In the genomic region with DNA sequence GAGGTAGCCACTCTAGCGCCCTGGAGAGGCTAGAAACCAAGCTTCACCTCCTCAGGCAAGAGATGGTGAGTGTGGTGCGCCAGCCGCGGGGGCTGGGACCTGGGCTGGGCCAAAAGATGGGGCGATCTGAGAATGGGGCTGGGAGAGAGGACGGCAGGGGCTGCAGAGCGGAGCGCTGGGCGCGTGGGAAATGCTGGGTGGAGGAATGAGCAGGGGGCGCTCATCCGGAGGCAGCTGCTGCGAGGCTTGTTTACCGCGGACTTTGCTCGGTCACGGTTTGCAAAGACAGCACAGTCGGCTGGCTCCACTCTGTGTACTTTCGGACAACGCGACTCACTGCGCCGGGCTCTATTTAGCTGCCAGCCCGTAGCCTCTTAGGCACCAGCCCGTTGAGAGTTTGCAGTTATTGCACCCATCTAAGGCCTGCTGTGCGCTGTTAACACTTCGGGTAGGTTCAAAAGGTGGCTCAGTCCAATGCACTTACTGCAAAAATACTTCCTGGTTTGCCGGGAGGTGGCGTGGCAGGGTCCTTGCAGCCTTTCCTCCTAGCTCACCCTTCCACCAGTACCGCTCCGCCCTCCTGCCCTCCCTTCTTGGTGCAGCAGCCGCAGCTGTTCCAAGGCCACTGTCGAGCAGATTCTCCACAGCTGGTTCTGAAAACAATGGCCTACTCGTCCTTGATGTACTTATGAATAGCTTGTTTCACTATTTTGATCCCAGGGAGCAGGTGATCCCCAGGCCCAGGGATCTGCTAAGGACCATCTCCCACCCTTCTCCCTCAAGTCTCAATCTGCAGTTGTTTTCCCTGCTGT, we compare ENCODE assay signal across 1 cellular context.
TF ChIP-seq lines count a peak whose summit lies in the region.

No MANE protein-coding gene starts in this region.

TF ChIP-seq in HepG2, 621 proteins besides CTCF, POLR2A, EP300 and RAD21 (continued from another document and continues in another):
- peak; percentile 99 for TF ChIP-seq ZNF292 (CRISPR knock-in tag; IDR thresholded peaks at IDR 0.05; ENCODE audit: borderline replicate concordance, low read depth)
- peak; percentile 65; the same call in 1 of the 2 replicates for TF ChIP-seq BCL6 (CRISPR knock-in tag; IDR thresholded peaks at IDR 0.05)
- TF ChIP-seq SMAD3 (CRISPR knock-in tag; IDR thresholded peaks at IDR 0.05) = peak; percentile 41; the same call in 1 of the 2 replicates
- peak; percentile 73 for TF ChIP-seq ARNTL (CRISPR knock-in tag; IDR thresholded peaks at IDR 0.05)
- TF ChIP-seq, protein P1, sequence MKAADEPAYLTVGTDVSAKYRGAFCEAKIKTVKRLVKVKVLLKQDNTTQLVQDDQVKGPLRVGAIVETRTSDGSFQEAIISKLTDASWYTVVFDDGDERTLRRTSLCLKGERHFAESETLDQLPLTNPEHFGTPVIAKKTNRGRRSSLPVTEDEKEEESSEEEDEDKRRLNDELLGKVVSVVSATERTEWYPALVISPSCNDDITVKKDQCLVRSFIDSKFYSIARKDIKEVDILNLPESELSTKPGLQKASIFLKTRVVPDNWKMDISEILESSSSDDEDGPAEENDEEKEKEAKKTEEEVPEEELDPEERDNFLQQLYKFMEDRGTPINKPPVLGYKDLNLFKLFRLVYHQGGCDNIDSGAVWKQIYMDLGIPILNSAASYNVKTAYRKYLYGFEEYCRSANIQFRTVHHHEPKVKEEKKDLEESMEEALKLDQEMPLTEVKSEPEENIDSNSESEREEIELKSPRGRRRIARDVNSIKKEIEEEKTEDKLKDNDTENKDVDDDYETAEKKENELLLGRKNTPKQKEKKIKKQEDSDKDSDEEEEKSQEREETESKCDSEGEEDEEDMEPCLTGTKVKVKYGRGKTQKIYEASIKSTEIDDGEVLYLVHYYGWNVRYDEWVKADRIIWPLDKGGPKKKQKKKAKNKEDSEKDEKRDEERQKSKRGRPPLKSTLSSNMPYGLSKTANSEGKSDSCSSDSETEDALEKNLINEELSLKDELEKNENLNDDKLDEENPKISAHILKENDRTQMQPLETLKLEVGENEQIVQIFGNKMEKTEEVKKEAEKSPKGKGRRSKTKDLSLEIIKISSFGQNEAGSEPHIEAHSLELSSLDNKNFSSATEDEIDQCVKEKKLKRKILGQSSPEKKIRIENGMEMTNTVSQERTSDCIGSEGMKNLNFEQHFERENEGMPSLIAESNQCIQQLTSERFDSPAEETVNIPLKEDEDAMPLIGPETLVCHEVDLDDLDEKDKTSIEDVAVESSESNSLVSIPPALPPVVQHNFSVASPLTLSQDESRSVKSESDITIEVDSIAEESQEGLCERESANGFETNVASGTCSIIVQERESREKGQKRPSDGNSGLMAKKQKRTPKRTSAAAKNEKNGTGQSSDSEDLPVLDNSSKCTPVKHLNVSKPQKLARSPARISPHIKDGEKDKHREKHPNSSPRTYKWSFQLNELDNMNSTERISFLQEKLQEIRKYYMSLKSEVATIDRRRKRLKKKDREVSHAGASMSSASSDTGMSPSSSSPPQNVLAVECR (CRISPR knock-in tag; IDR thresholded peaks at IDR 0.05; ENCODE audit: borderline replicate concordance) = peak; percentile 91
- TF ChIP-seq TCF7 (IDR thresholded peaks at IDR 0.05; ENCODE audit: low read depth) = no peak; the same call in 1 of the 2 replicates
- TF ChIP-seq ARNT (IDR thresholded peaks at IDR 0.05) = no peak
- TF ChIP-seq FOXP1 (IDR thresholded peaks at IDR 0.05) = peak; percentile 90
- peak; percentile 93 for TF ChIP-seq FOXP1 (CRISPR knock-in tag; IDR thresholded peaks at IDR 0.05)
- no peak for TF ChIP-seq TEAD2 (CRISPR knock-in tag; IDR thresholded peaks at IDR 0.05)
- TF ChIP-seq, protein P2, sequence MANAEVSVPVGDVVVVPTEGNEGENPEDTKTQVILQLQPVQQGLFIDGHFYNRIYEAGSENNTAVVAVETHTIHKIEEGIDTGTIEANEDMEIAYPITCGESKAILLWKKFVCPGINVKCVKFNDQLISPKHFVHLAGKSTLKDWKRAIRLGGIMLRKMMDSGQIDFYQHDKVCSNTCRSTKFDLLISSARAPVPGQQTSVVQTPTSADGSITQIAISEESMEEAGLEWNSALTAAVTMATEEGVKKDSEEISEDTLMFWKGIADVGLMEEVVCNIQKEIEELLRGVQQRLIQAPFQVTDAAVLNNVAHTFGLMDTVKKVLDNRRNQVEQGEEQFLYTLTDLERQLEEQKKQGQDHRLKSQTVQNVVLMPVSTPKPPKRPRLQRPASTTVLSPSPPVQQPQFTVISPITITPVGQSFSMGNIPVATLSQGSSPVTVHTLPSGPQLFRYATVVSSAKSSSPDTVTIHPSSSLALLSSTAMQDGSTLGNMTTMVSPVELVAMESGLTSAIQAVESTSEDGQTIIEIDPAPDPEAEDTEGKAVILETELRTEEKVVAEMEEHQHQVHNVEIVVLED (CRISPR knock-in tag; IDR thresholded peaks at IDR 0.05; ENCODE audit: borderline replicate concordance) = 0 out of 2 replicates have a peak, but pooled peaks have one; percentile 6
- peak; percentile 85 for TF ChIP-seq MTA1 (CRISPR knock-in tag; IDR thresholded peaks at IDR 0.05; ENCODE audit: borderline replicate concordance)
- peak; percentile 99 for TF ChIP-seq ZNF263 (CRISPR knock-in tag; IDR thresholded peaks at IDR 0.05)
- 0 out of 2 replicates have a peak, but pooled peaks have one; percentile 27 for TF ChIP-seq ZBTB38 (CRISPR knock-in tag; IDR thresholded peaks at IDR 0.05)
- peak; percentile 76 for TF ChIP-seq NAIF1 (CRISPR knock-in tag; IDR thresholded peaks at IDR 0.05; ENCODE audit: borderline replicate concordance)
- TF ChIP-seq, protein P3, sequence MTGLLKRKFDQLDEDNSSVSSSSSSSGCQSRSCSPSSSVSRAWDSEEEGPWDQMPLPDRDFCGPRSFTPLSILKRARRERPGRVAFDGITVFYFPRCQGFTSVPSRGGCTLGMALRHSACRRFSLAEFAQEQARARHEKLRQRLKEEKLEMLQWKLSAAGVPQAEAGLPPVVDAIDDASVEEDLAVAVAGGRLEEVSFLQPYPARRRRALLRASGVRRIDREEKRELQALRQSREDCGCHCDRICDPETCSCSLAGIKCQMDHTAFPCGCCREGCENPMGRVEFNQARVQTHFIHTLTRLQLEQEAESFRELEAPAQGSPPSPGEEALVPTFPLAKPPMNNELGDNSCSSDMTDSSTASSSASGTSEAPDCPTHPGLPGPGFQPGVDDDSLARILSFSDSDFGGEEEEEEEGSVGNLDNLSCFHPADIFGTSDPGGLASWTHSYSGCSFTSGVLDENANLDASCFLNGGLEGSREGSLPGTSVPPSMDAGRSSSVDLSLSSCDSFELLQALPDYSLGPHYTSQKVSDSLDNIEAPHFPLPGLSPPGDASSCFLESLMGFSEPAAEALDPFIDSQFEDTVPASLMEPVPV (CRISPR knock-in tag; IDR thresholded peaks at IDR 0.05) = peak; percentile 74
- TF ChIP-seq ZNF326 (CRISPR knock-in tag; IDR thresholded peaks at IDR 0.05; ENCODE audit: borderline replicate concordance) = no peak
- peak; percentile 79 for TF ChIP-seq PITX1 (CRISPR knock-in tag; IDR thresholded peaks at IDR 0.05)
- TF ChIP-seq, protein P4, sequence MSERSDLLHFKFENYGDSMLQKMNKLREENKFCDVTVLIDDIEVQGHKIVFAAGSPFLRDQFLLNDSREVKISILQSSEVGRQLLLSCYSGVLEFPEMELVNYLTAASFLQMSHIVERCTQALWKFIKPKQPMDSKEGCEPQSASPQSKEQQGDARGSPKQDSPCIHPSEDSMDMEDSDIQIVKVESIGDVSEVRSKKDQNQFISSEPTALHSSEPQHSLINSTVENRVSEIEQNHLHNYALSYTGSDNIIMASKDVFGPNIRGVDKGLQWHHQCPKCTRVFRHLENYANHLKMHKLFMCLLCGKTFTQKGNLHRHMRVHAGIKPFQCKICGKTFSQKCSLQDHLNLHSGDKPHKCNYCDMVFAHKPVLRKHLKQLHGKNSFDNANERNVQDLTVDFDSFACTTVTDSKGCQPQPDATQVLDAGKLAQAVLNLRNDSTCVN (CRISPR knock-in tag; IDR thresholded peaks at IDR 0.05; ENCODE audit: borderline replicate concordance) = no peak
- TF ChIP-seq ELF1 (CRISPR knock-in tag; IDR thresholded peaks at IDR 0.05) = peak; percentile 69
- TF ChIP-seq ZBTB20 (CRISPR knock-in tag; IDR thresholded peaks at IDR 0.05; ENCODE audit: borderline replicate concordance, low read depth) = peak; percentile 77; the same call in 1 of the 2 replicates
- TF ChIP-seq, protein P5, sequence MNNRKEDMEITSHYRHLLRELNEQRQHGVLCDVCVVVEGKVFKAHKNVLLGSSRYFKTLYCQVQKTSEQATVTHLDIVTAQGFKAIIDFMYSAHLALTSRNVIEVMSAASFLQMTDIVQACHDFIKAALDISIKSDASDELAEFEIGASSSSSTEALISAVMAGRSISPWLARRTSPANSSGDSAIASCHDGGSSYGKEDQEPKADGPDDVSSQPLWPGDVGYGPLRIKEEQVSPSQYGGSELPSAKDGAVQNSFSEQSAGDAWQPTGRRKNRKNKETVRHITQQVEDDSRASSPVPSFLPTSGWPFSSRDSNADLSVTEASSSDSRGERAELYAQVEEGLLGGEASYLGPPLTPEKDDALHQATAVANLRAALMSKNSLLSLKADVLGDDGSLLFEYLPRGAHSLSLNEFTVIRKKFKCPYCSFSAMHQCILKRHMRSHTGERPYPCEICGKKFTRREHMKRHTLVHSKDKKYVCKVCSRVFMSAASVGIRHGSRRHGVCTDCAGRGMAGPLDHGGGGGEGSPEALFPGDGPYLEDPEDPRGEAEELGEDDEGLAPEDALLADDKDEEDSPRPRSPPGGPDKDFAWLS (CRISPR knock-in tag; IDR thresholded peaks at IDR 0.05; ENCODE audit: borderline replicate concordance) = peak; percentile 84; the same call in 1 of the 2 replicates
- TF ChIP-seq POGZ (CRISPR knock-in tag; IDR thresholded peaks at IDR 0.05) = peak; percentile 91
- TF ChIP-seq ZNF484 (CRISPR knock-in tag; IDR thresholded peaks at IDR 0.05; ENCODE audit: borderline replicate concordance, low read depth) = 0 out of 2 replicates have a peak, but pooled peaks have one; percentile 11
- peak; percentile 96 for TF ChIP-seq ZNF510 (CRISPR knock-in tag; IDR thresholded peaks at IDR 0.05; ENCODE audit: low read depth)
- no peak for TF ChIP-seq ATF7 (IDR thresholded peaks at IDR 0.05)
- TF ChIP-seq ATF7 (CRISPR knock-in tag; IDR thresholded peaks at IDR 0.05) = peak; percentile 76; the same call in 1 of the 2 replicates
- TF ChIP-seq GTF3A (CRISPR knock-in tag; conservative IDR thresholded peaks at IDR 0.05) = 0 out of 2 replicates have a peak, but pooled peaks have one; percentile 70
- TF ChIP-seq, protein P6, sequence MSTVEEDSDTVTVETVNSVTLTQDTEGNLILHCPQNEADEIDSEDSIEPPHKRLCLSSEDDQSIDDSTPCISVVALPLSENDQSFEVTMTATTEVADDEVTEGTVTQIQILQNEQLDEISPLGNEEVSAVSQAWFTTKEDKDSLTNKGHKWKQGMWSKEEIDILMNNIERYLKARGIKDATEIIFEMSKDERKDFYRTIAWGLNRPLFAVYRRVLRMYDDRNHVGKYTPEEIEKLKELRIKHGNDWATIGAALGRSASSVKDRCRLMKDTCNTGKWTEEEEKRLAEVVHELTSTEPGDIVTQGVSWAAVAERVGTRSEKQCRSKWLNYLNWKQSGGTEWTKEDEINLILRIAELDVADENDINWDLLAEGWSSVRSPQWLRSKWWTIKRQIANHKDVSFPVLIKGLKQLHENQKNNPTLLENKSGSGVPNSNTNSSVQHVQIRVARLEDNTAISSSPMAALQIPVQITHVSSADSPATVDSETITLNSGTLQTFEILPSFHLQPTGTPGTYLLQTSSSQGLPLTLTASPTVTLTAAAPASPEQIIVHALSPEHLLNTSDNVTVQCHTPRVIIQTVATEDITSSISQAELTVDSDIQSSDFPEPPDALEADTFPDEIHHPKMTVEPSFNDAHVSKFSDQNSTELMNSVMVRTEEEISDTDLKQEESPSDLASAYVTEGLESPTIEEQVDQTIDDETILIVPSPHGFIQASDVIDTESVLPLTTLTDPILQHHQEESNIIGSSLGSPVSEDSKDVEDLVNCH (CRISPR knock-in tag; IDR thresholded peaks at IDR 0.05) = peak; percentile 55; the same call in 1 of the 2 replicates
- peak; percentile 73; the same call in 1 of the 2 replicates for TF ChIP-seq RFXAP (CRISPR knock-in tag; IDR thresholded peaks at IDR 0.05; ENCODE audit: borderline replicate concordance)
- TF ChIP-seq, protein P7, sequence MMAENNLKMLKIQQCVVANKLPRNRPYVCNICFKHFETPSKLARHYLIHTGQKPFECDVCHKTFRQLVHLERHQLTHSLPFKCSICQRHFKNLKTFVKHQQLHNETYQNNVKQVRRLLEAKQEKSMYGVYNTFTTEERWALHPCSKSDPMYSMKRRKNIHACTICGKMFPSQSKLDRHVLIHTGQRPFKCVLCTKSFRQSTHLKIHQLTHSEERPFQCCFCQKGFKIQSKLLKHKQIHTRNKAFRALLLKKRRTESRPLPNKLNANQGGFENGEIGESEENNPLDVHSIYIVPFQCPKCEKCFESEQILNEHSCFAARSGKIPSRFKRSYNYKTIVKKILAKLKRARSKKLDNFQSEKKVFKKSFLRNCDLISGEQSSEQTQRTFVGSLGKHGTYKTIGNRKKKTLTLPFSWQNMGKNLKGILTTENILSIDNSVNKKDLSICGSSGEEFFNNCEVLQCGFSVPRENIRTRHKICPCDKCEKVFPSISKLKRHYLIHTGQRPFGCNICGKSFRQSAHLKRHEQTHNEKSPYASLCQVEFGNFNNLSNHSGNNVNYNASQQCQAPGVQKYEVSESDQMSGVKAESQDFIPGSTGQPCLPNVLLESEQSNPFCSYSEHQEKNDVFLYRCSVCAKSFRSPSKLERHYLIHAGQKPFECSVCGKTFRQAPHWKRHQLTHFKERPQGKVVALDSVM (CRISPR knock-in tag; IDR thresholded peaks at IDR 0.05) = peak; percentile 86
- 0 out of 2 replicates have a peak, but pooled peaks have one; percentile 67 for TF ChIP-seq PAWR (CRISPR knock-in tag; IDR thresholded peaks at IDR 0.05; ENCODE audit: borderline replicate concordance)
- peak; percentile 79 for TF ChIP-seq SP5 (CRISPR knock-in tag; IDR thresholded peaks at IDR 0.05; ENCODE audit: borderline replicate concordance, low read depth)
- TF ChIP-seq, protein P8, sequence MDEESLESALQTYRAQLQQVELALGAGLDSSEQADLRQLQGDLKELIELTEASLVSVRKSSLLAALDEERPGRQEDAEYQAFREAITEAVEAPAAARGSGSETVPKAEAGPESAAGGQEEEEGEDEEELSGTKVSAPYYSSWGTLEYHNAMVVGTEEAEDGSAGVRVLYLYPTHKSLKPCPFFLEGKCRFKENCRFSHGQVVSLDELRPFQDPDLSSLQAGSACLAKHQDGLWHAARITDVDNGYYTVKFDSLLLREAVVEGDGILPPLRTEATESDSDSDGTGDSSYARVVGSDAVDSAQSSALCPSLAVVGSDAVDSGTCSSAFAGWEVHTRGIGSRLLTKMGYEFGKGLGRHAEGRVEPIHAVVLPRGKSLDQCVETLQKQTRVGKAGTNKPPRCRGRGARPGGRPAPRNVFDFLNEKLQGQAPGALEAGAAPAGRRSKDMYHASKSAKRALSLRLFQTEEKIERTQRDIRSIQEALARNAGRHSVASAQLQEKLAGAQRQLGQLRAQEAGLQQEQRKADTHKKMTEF (CRISPR knock-in tag; IDR thresholded peaks at IDR 0.05) = peak; percentile 85
- TF ChIP-seq ZNF891 (CRISPR knock-in tag; IDR thresholded peaks at IDR 0.05) = peak; percentile 72; the same call in 1 of the 2 replicates
- TF ChIP-seq NFE2 (CRISPR knock-in tag; IDR thresholded peaks at IDR 0.05) = no peak
- no peak for TF ChIP-seq PLRG1 (conservative IDR thresholded peaks at IDR 0.05)
- peak; percentile 23 for TF ChIP-seq HNRNPH1 (optimal IDR thresholded peaks at IDR 0.05; ENCODE audit: low read depth, low read length)
